7 cellular contexts compared by ENCODE assay signal in the genomic region with DNA sequence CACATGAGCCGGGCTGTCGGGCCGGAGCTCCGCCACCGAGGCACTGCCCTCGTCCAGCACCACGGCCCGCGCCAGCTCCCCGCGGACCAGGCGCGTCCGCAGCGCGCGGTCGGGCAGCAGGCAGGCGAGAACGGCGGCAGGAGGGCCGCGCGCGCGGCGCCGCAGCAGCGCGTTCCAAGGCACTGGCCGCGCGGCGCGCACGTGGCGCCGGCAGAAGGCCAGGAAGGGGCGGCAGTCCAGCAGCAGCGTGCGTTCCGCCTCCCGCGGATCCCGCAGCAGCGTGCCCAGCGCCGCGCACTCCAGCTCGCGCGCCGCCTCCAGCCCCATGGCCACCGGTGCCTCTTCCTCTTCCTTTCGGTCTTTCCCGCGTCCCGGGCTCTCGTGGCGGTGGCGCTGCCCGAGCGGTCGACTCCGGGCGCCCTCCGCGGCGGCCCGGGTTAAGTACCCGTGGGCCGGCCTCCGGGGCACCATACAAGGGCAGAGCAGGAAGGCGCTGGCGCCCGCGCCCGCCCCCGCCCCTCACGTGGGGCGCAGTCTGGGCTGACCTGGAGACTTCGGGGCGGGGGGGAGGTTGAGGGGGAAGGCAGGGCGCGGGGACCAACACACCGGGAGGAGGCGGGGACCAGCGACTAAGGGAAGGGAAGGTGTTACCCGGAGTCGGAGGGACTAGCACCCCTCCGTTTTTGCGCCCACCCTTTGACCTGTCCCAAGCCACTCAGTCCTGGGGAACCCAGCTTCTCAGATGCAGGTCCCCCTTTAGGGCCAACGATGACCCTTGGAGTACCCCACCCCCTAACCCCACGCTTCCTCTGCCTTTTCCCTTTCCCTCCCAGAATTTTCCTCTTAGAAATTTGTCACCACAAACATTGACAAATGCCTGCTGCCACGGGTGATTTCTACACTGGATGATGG. TPM values are rescaled to one million over a fixed set of nuclear protein-coding genes. Genes with fewer than 3 reads are reported as not detected.
DNase-seq lines count a peak whose midpoint lies in the region; ATAC-seq and TF ChIP-seq lines count a peak whose summit lies in the region.

Gene DUSP2, minus strand, starts transcription at position 413 of the 912 bp plus-strand sequence. Its CDS starts 86 bp downstream, at position 327.

- H3K4me1 Mint-ChIP-seq in activated CD4-positive, alpha-beta T cell treated with anti-CD3 and anti-CD28 coated beads, Interleukin-2, amount 10 ng/mL, durations not matched to agents 24 days and 14 days: peaks cover 52% of the 10 kb centered on the region

- peak within 1 kb of the TSS; percentile 98 for H3K4me3 Mint-ChIP-seq in activated CD4-positive, alpha-beta T cell treated with anti-CD3 and anti-CD28 coated beads, Interleukin-2, amount 10 ng/mL, durations not matched to agents 24 days and 14 days

- H3K36me3 Mint-ChIP-seq in activated CD4-positive, alpha-beta T cell treated with anti-CD3 and anti-CD28 coated beads, Interleukin-2, amount 10 ng/mL, durations not matched to agents 24 days and 14 days (ENCODE audit: low read depth): peaks cover 38% of the 10 kb centered on the region

- peak; percentile 100 for TF ChIP-seq POLR2A in GM18505 (IDR thresholded peaks at IDR 0.05; ENCODE audit: borderline replicate concordance, extremely low read depth, insufficient read depth, insufficient read length)

- H3K9me3 ChIP-seq in colonic mucosa (no peaks in the 10 kb centered on the region), liver (ENCODE audit: control insufficient read depth in 4 of 4, low read length in 3 of 4) (no peaks in the 10 kb centered on the region)

- 5% methylated on average over 95 of the region's 95 CpGs for WGBS in liver

- H3K4me3 ChIP-seq in colonic mucosa: peak within 1 kb of the TSS; percentile 47
- peak within 1 kb of the TSS; percentile 26 to 78 (median 65) for H3K4me3 ChIP-seq in liver (ENCODE audit: low read depth in 1 of 3, low read length in 3 of 3)

- peak within 1 kb of the TSS; percentile 95 for H3K27ac Mint-ChIP-seq in activated CD4-positive, alpha-beta T cell treated with anti-CD3 and anti-CD28 coated beads, Interleukin-2, amount 10 ng/mL, durations not matched to agents 24 days and 14 days

- ATAC-seq in GM18505 (IDR thresholded peaks at IDR 0.05; ENCODE audit: unreplicated experiment): peak; percentile 53
- peak; percentile 62 for ATAC-seq in HG02759 (IDR thresholded peaks at IDR 0.05; ENCODE audit: unreplicated experiment)

- TF ChIP-seq RAD21 in liver (IDR thresholded peaks at IDR 0.05): no peak

- intact Hi-C loops in activated CD4-positive, alpha-beta T cell treated with anti-CD3 and anti-CD28 coated beads, Interleukin-2, amount 10 ng/mL, durations not matched to agents 24 days and 14 days (cut with micrococcal nuclease): loop anchor here (1.0 to 5.0 kb wide), 6 partner anchors 29 to 382 kb away; partner anchors contain the start of genes ADRA2B, CIAO1, NCAPH and STARD7
- intact Hi-C loops in colonic mucosa (cut with DNase I): loop anchor here (5.0 kb wide), 1 partner anchor 117 kb away; no protein-coding TSS in a partner anchor

- H3K27ac ChIP-seq in colonic mucosa (peak within 1 kb of the TSS; percentile 57), liver (ENCODE audit: low read depth in 1 of 2, low read length in 2 of 2) (peak within 1 kb of the TSS; percentile 69 to 71)

- TF ChIP-seq CTCF in colonic mucosa (IDR thresholded peaks at IDR 0.05) (no peak), liver (IDR thresholded peaks at IDR 0.05; ENCODE audit: low read depth, low read length, missing input control) (no peak)

- H3K9ac ChIP-seq in colonic mucosa (ENCODE audit: low read depth in 2 of 2, low read length in 2 of 2) (peak within 1 kb of the TSS; percentile 55 to 81), liver (ENCODE audit: low read depth in 1 of 2, low read length in 2 of 2) (no peak within 1 kb of the TSS)

- no peaks in the 10 kb centered on the region for H3K27me3 Mint-ChIP-seq in activated CD4-positive, alpha-beta T cell treated with anti-CD3 and anti-CD28 coated beads, Interleukin-2, amount 10 ng/mL, durations not matched to agents 24 days and 14 days

- no peaks in the 10 kb centered on the region for H3K27me3 ChIP-seq in colonic mucosa
- no peaks in the 10 kb centered on the region for H3K27me3 ChIP-seq in liver (ENCODE audit: control insufficient read depth in 4 of 4, insufficient read depth in 4 of 4, low read length in 3 of 4)

- H3K36me3 ChIP-seq in colonic mucosa: no peaks in the 10 kb centered on the region
- no peaks in the 10 kb centered on the region for H3K36me3 ChIP-seq in liver (ENCODE audit: control insufficient read depth in 4 of 4, insufficient read depth in 3 of 4, low read depth in 1 of 4, low read length in 3 of 4)

- DNase-seq in NCI-H146 (lab: John Stamatoyannopoulos, UW) (peak; percentile 83), colonic mucosa (peak; percentile 79)
- peak; percentile 97 for DNase-seq in activated CD4-positive, alpha-beta T cell treated with anti-CD3 and anti-CD28 coated beads, Interleukin-2, amount 10 ng/mL, durations not matched to agents 24 days and 14 days
- peak; percentile 93 to 95 for DNase-seq in stimulated activated CD4-positive, alpha-beta T cell treated with anti-CD3 and anti-CD28 coated beads, Interleukin-4, amount 100 ng/mL, for 4 hours

- H3K4me1 ChIP-seq in colonic mucosa (no peaks in the 10 kb centered on the region), liver (ENCODE audit: control insufficient read depth in 4 of 4, insufficient read depth in 4 of 4, low read length in 3 of 4) (peaks cover 0 to 8% (median 5%) of the 10 kb centered on the region in 4 donors)

- H3K9me3 Mint-ChIP-seq in activated CD4-positive, alpha-beta T cell treated with anti-CD3 and anti-CD28 coated beads, Interleukin-2, amount 10 ng/mL, durations not matched to agents 24 days and 14 days: no peaks in the 10 kb centered on the region

TF ChIP-seq in liver, 16 proteins besides CTCF, POLR2A, EP300 and RAD21:
- TF ChIP-seq GABPA (IDR thresholded peaks at IDR 0.05 in 1 of 2, conservative IDR thresholded peaks at IDR 0.05 in 1 of 2) (no peak), EGR1 (IDR thresholded peaks at IDR 0.05; ENCODE audit: low read depth in 2 of 2) (peak in 1 of 2 donors; percentile 25)

RNA-seq across cellular contexts. Expression of gene DUSP2, which starts in this region (rescaled TPM):
- 436 and 445 TPM in 2 replicates for total RNA-seq in activated CD4-positive, alpha-beta T cell treated with anti-CD3 and anti-CD28 coated beads, Interleukin-2, amount 10 ng/mL, durations not matched to agents 24 days and 14 days
- total RNA-seq in colonic mucosa (1 to 10 TPM; 1.6 to 5.1 TPM), liver (1 to 10 TPM; 1.6 to 2.8 TPM)
- 1 to 10 TPM in 1 of 2 donors, under 1 TPM in 1; 0.99 to 1.7 TPM for polyA plus RNA-seq in liver

Comparison
In these comparisons a context has a peak if more than half of its experiments do, and no peak if none do; other contexts are left out.
1. Peak in every context shown above with its lines: DNase-seq, ATAC-seq, H3K4me3 ChIP-seq and H3K27ac ChIP-seq.
2. RNA of gene DUSP2 (total RNA-seq): 436 to 445 TPM in activated CD4-positive, alpha-beta T cell treated with anti-CD3 and anti-CD28 coated beads, Interleukin-2, amount 10 ng/mL, durations not matched to agents 24 days and 14 days; 1.6 to 5.1 TPM in colonic mucosa and 1.6 to 2.8 TPM in liver; every median in the first group is over 10 times any median in the second.
3. H3K9ac ChIP-seq: peak in colonic mucosa (2 of 2); none in liver (0 of 2).